In the genomic region with DNA sequence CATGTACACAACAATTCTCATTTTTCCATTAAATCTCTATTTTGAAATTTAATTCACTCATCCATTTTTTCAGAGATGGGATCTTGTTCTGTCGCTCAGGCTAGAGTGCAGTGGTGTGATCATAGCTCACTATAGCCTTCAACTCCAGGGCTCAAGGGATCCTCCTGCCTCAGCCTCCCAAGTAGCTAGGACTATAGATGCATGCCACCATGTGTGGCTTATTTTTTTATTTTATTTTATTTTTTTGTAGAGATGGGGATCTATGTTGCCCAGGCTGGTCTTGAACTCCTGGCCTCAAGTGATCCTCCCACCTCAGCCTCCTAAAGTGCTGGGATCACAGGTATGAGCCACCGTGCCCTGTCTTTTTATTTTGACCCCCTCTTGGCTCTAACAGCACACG, we compare ENCODE assay signal across 17 cellular contexts.
A peak's percentile ranks its signal among the peaks of the same experiment; 100 is the strongest.
DNase-seq lines count a peak whose midpoint lies in the region; ATAC-seq and TF ChIP-seq lines count a peak whose summit lies in the region.
"Had no signal": no experiment of that assay in that cellular context is flagged by ENCODE, and none has a peak within 500 bp of the region (broad histone marks: within the 10 kb centered on the region; RNA-seq: fewer than 3 reads in every experiment).

No MANE protein-coding gene starts in this region.

- CTCF ChIA-PET in naive thymus-derived CD4-positive, alpha-beta T cell (lab: Charles Lee), result interaction anchor here (0.6 to 0.8 kb wide), 4 partner anchors 14 to 79 kb away, joined by 3 read pairs; no protein-coding TSS in a partner anchor

- no peaks in the 10 kb centered on the region for H3K27me3 ChIP-seq in naive thymus-derived CD4-positive, alpha-beta T cell (ENCODE audit: control insufficient read depth in 2 of 2, insufficient read depth in 2 of 2, low read length in 2 of 2)
- H3K27me3 ChIP-seq in vagina, result no peaks in the 10 kb centered on the region
- H3K27me3 ChIP-seq: BLaER1, brain microvascular endothelial cell, SJSA1 had no signal

- H3K36me3 Mint-ChIP-seq in stimulated activated naive CD8-positive, alpha-beta T cell treated with anti-CD3 and anti-CD28 coated beads, Interleukin-15, Interleukin-2, amounts not matched to agents 100 ng/mL and 50 ng/mL, for 24 hours (ENCODE audit: low read depth), result peaks cover 97% of the 10 kb centered on the region
- H3K36me3 Mint-ChIP-seq in activated naive CD4-positive, alpha-beta T cell treated with anti-CD3 and anti-CD28 coated beads, Interleukin-2, amount 50 U/mL, for 72 hours, result peaks cover 59 to 89% of the 10 kb centered on the region in 2 donors
- H3K36me3 Mint-ChIP-seq in naive thymus-derived CD4-positive, alpha-beta T cell, result peaks cover 15 to 53% (median 30%) of the 10 kb centered on the region in 5 donors
- H3K36me3 Mint-ChIP-seq: mesothelial cell of epicardium had no signal

- H3K36me3 ChIP-seq in naive thymus-derived CD4-positive, alpha-beta T cell (ENCODE audit: control insufficient read depth in 2 of 3, insufficient read depth in 3 of 3, low read length in 3 of 3), result peaks cover 0 to 15% (median 0%) of the 10 kb centered on the region in 3 experiments
- H3K36me3 ChIP-seq in vagina, result no peaks in the 10 kb centered on the region

- POLR2A ChIA-PET in naive thymus-derived CD4-positive, alpha-beta T cell (lab: Charles Lee), result interaction anchor here (0.6 to 1.3 kb wide), 5 partner anchors 9 to 498 kb away, joined by 3 to 6 read pairs (median 3); no protein-coding TSS in a partner anchor

- no peak for TF ChIP-seq POLR2A in vagina (IDR thresholded peaks at IDR 0.05)

- H3K9me3 Mint-ChIP-seq in stimulated activated naive CD8-positive, alpha-beta T cell treated with anti-CD3 and anti-CD28 coated beads, Interleukin-15, Interleukin-2, amounts not matched to agents 100 ng/mL and 50 ng/mL, for 24 hours, result no peaks in the 10 kb centered on the region
- no peaks in the 10 kb centered on the region for H3K9me3 Mint-ChIP-seq in stimulated activated naive CD8-positive, alpha-beta T cell treated with anti-CD3 and anti-CD28 coated beads, Interleukin-15, amount 100 ng/mL, for 72 hours
- no peaks in the 10 kb centered on the region for H3K9me3 Mint-ChIP-seq in activated naive CD4-positive, alpha-beta T cell treated with anti-CD3 and anti-CD28 coated beads, Interleukin-2, amount 50 U/mL, for 72 hours
- no peaks in the 10 kb centered on the region for H3K9me3 Mint-ChIP-seq in naive thymus-derived CD4-positive, alpha-beta T cell
- H3K9me3 Mint-ChIP-seq: endodermal cell, mesothelial cell of epicardium had no signal

- no peak overlapping the region for H3K4me3 ChIP-seq in naive thymus-derived CD4-positive, alpha-beta T cell (ENCODE audit: low read length)
- no peak overlapping the region for H3K4me3 ChIP-seq in vagina
- H3K4me3 ChIP-seq: BLaER1, GM12878, SJSA1 had no signal

- no peak overlapping the region for H3K27ac ChIP-seq in naive thymus-derived CD4-positive, alpha-beta T cell (ENCODE audit: low read depth, low read length)
- peak overlapping the region; percentile 85 for H3K27ac ChIP-seq in vagina
- H3K27ac ChIP-seq: BLaER1, brain microvascular endothelial cell, parathyroid adenoma, SJSA1 had no signal

- H3K9me3 ChIP-seq in naive thymus-derived CD4-positive, alpha-beta T cell (ENCODE audit: control insufficient read depth in 2 of 3, low read length in 3 of 3), result no peaks in the 10 kb centered on the region
- no peaks in the 10 kb centered on the region for H3K9me3 ChIP-seq in vagina
- H3K9me3 ChIP-seq: BLaER1, SJSA1 had no signal

- ATAC-seq in stimulated activated naive CD8-positive, alpha-beta T cell treated with anti-CD3 and anti-CD28 coated beads, Interleukin-15, amount 100 ng/mL, for 72 hours, result no peak
- ATAC-seq in activated naive CD4-positive, alpha-beta T cell treated with anti-CD3 and anti-CD28 coated beads, Interleukin-2, amount 50 U/mL, for 72 hours, result no peak
- no peak for ATAC-seq in naive thymus-derived CD4-positive, alpha-beta T cell
- ATAC-seq in HG02840 (IDR thresholded peaks at IDR 0.05; ENCODE audit: low FRiP score, unreplicated experiment), result no peak
- ATAC-seq in stimulated activated naive CD8-positive, alpha-beta T cell treated with anti-CD3 and anti-CD28 coated beads, Interleukin-15, Interleukin-2, amounts not matched to agents 100 U/mL and 50 U/mL, for 24 hours, result no peak
- ATAC-seq: GM12878 had no signal

- H3K27me3 Mint-ChIP-seq in stimulated activated naive CD8-positive, alpha-beta T cell treated with anti-CD3 and anti-CD28 coated beads, Interleukin-15, Interleukin-2, amounts not matched to agents 100 ng/mL and 50 ng/mL, for 24 hours, result no peaks in the 10 kb centered on the region
- H3K27me3 Mint-ChIP-seq in stimulated activated naive CD8-positive, alpha-beta T cell treated with anti-CD3 and anti-CD28 coated beads, Interleukin-15, amount 100 ng/mL, for 72 hours, result no peaks in the 10 kb centered on the region
- no peaks in the 10 kb centered on the region for H3K27me3 Mint-ChIP-seq in naive thymus-derived CD4-positive, alpha-beta T cell

- peaks cover 50 to 51% of the 10 kb centered on the region in 2 donors for H3K4me1 ChIP-seq in naive thymus-derived CD4-positive, alpha-beta T cell (ENCODE audit: control insufficient read depth in 2 of 2, insufficient read depth in 2 of 2, low read length in 2 of 2)
- peaks cover 80% of the 10 kb centered on the region for H3K4me1 ChIP-seq in vagina

- intact Hi-C loops in naive thymus-derived CD4-positive, alpha-beta T cell (cut with micrococcal nuclease), result no loop called here
- intact Hi-C loops in vagina (cut with DNase I), result no loop called here

- TF ChIP-seq CTCF in vagina (IDR thresholded peaks at IDR 0.05), result no peak

- no peak for DNase-seq in stimulated activated naive CD8-positive, alpha-beta T cell treated with anti-CD3 and anti-CD28 coated beads, Interleukin-15, amount 100 ng/mL, for 72 hours
- DNase-seq in activated naive CD4-positive, alpha-beta T cell treated with anti-CD3 and anti-CD28 coated beads, Interleukin-2, amount 50 U/mL, for 72 hours (ENCODE audit: low spot score in 2 of 2), result no peak
- DNase-seq in naive thymus-derived CD4-positive, alpha-beta T cell, result no peak
- no peak for DNase-seq in vagina (ENCODE audit: extremely low spot score in 2 of 2)
- DNase-seq in stimulated activated naive CD8-positive, alpha-beta T cell treated with anti-CD3 and anti-CD28 coated beads, Interleukin-15, Interleukin-2, amounts not matched to agents 100 U/mL and 50 U/mL, for 24 hours, result no peak
- DNase-seq in effector CD4-positive, alpha-beta T cell, result no peak
- DNase-seq: brain microvascular endothelial cell, EL, endodermal cell, NCI-H2171 treated with DMSO at 0.1 percent for 48 hours had no signal

- peaks cover 95% of the 10 kb centered on the region for H3K4me1 Mint-ChIP-seq in stimulated activated naive CD8-positive, alpha-beta T cell treated with anti-CD3 and anti-CD28 coated beads, Interleukin-15, Interleukin-2, amounts not matched to agents 100 ng/mL and 50 ng/mL, for 24 hours (ENCODE audit: low read depth)
- peaks cover 94% of the 10 kb centered on the region for H3K4me1 Mint-ChIP-seq in stimulated activated naive CD8-positive, alpha-beta T cell treated with anti-CD3 and anti-CD28 coated beads, Interleukin-15, amount 100 ng/mL, for 72 hours
- peaks cover 64 to 96% (median 90%) of the 10 kb centered on the region in 7 donors for H3K4me1 Mint-ChIP-seq in naive thymus-derived CD4-positive, alpha-beta T cell

- peak overlapping the region; percentile 88 for H3K27ac Mint-ChIP-seq in stimulated activated naive CD8-positive, alpha-beta T cell treated with anti-CD3 and anti-CD28 coated beads, Interleukin-15, Interleukin-2, amounts not matched to agents 100 ng/mL and 50 ng/mL, for 24 hours
- peak overlapping the region in 1 of 2 donors; percentile 95 for H3K27ac Mint-ChIP-seq in stimulated activated naive CD8-positive, alpha-beta T cell treated with anti-CD3 and anti-CD28 coated beads, Interleukin-15, amount 100 ng/mL, for 72 hours
- peak overlapping the region; percentile 85 to 92 for H3K27ac Mint-ChIP-seq in activated naive CD4-positive, alpha-beta T cell treated with anti-CD3 and anti-CD28 coated beads, Interleukin-2, amount 50 U/mL, for 72 hours
- peak overlapping the region in 7 of 9 donors; percentile 5 to 85 (median 68) for H3K27ac Mint-ChIP-seq in naive thymus-derived CD4-positive, alpha-beta T cell
- H3K27ac Mint-ChIP-seq: endodermal cell, mesothelial cell of epicardium had no signal

- H3K4me3 Mint-ChIP-seq in stimulated activated naive CD8-positive, alpha-beta T cell treated with anti-CD3 and anti-CD28 coated beads, Interleukin-15, Interleukin-2, amounts not matched to agents 100 ng/mL and 50 ng/mL, for 24 hours, result peak overlapping the region; percentile 35
- peak overlapping the region in 1 of 2 donors; percentile 34 for H3K4me3 Mint-ChIP-seq in stimulated activated naive CD8-positive, alpha-beta T cell treated with anti-CD3 and anti-CD28 coated beads, Interleukin-15, amount 100 ng/mL, for 72 hours
- H3K4me3 Mint-ChIP-seq in naive thymus-derived CD4-positive, alpha-beta T cell, result peak overlapping the region in 3 of 10 donors; percentile 10 to 39 (median 29)
- H3K4me3 Mint-ChIP-seq: endodermal cell, mesothelial cell of epicardium had no signal
